22 cellular contexts compared by ENCODE assay signal in genomic region chr5:143342607-143343006, GRCh38.
DNase-seq lines count a peak whose midpoint lies in the region; ATAC-seq and TF ChIP-seq lines count a peak whose summit lies in the region.
"Had no signal": no experiment of that assay in that cellular context is flagged by ENCODE, and none has a peak within 500 bp of the region (broad histone marks: within the 10 kb centered on the region; RNA-seq: fewer than 3 reads in every experiment).

No MANE protein-coding gene starts in this region.

- no peak overlapping the region for H3K18ac ChIP-seq in trophoblast cell (ENCODE audit: low read length)

- H3K4me1 ChIP-seq in Panc1 (ENCODE audit: control insufficient read depth, insufficient read depth, low read length) (peaks cover 38% of the 10 kb centered on the region), fibroblast of lung (ENCODE audit: control insufficient read depth, extremely low read depth, insufficient read depth, low read length) (peaks cover 4% of the 10 kb centered on the region), trophoblast cell (ENCODE audit: control insufficient read depth in 1 of 2, insufficient read depth in 2 of 2, low read length in 2 of 2) (no peaks in the 10 kb centered on the region)
- H3K4me1 ChIP-seq: HAP-1 had no signal

- no peak overlapping the region for H2AK5ac ChIP-seq in trophoblast cell (ENCODE audit: low read length)

- H3K27ac Mint-ChIP-seq in activated T-cell treated with anti-CD3 and anti-CD28 coated beads, Interleukin-2, amount 50 U/mL, for 72 hours, result peak overlapping the region; percentile 74
- H3K27ac Mint-ChIP-seq in stimulated activated memory B cell treated with anti-CD40 and anti-IgM and Interleukin-4, amounts not matched to agents 10 μg/mL and 1 μg/mL and 100 μg/mL, for 72 hours, result peak overlapping the region; percentile 9
- H3K27ac Mint-ChIP-seq: CD4-positive, alpha-beta T cell; nephron progenitor cell; progenitor cell of endocrine pancreas; stimulated activated naive B cell treated with anti-CD40 and anti-IgM and Interleukin-4, amounts not matched to agents 10 μg/mL and 1 μg/mL and 100 μg/mL, for 72 hours had no signal

- no TSS peak for BruUV-seq in Panc1 (replicated peaks; lab: Mats Ljungman, UMichigan)

- H3K27me3 ChIP-seq in Panc1 (ENCODE audit: control insufficient read depth, insufficient read depth, low read length) (no peaks in the 10 kb centered on the region), fibroblast of lung (ENCODE audit: control insufficient read depth, insufficient read depth, low read length) (no peaks in the 10 kb centered on the region), trophoblast cell (ENCODE audit: insufficient read depth, low read length) (no peaks in the 10 kb centered on the region)
- H3K27me3 ChIP-seq: uterus had no signal

- no peaks in the 10 kb centered on the region for H4K20me1 ChIP-seq in fibroblast of lung (ENCODE audit: control insufficient read depth, extremely low read depth, insufficient read depth, low read length)

- H3K79me1 ChIP-seq in trophoblast cell (ENCODE audit: low read length), result no peaks in the 10 kb centered on the region

- no peak for DNase-seq in activated T-cell treated with anti-CD3 and anti-CD28 coated beads, Interleukin-2, amount 50 U/mL, for 72 hours
- DNase-seq in activated T-cell treated with anti-CD3 and anti-CD28 coated beads, Interleukin-2, amount 50 U/mL, for 4 hours, result no peak
- DNase-seq in Panc1 (ENCODE audit: low read depth, low spot score) (no peak), fibroblast of lung (ENCODE audit: low read depth in 2 of 2) (no peak), trophoblast cell (no peak), NCI-H1092 treated with DMSO at 0.1 percent for 48 hours (lab: John Stamatoyannopoulos, UW) (no peak), NOMO-1 (lab: John Stamatoyannopoulos, UW; ENCODE audit: unreplicated experiment in 2 of 2) (no peak)
- DNase-seq: activated CD4-positive, alpha-beta T cell treated with anti-CD3 and anti-CD28 coated beads, Interleukin-2, amount 50 U/mL, for 48 hours; activated effector memory CD4-positive, alpha-beta T cell treated with Interleukin-2 at 50 U/mL for 16 hours; CD4-positive, alpha-beta T cell; cortex of kidney; DMS79 treated with DMSO at 0.1 percent for 48 hours; glutamatergic neuron; NCI-H1417 treated with DMSO at 0.1 percent for 48 hours; nephron progenitor cell; RPMI8226; stimulated activated CD4-positive, alpha-beta T cell treated with anti-CD3 and anti-CD28 coated beads, Interleukin-12 subunit alpha, Interleukin-12 subunit beta, amount 100 ng/mL, for 4 hours; stimulated activated naive B cell treated with anti-CD40 and anti-IgM and Interleukin-4, amounts not matched to agents 10 μg/mL and 1 μg/mL and 100 μg/mL, for 72 hours; uterus had no signal

- no peaks in the 10 kb centered on the region; the same call in 1 of the 2 replicates for H3K9me3 ChIP-seq in Panc1 (ENCODE audit: control insufficient read depth, insufficient read depth, low read depth, low read length)
- H3K9me3 ChIP-seq in fibroblast of lung (ENCODE audit: control insufficient read depth, insufficient read depth, low read depth, low read length), result no peaks in the 10 kb centered on the region
- peaks cover 2% of the 10 kb centered on the region for H3K9me3 ChIP-seq in trophoblast cell (ENCODE audit: insufficient read depth, low read depth, low read length)
- H3K9me3 ChIP-seq: HAP-1, uterus had no signal

- H3K14ac ChIP-seq in trophoblast cell (ENCODE audit: low read length), result no peak overlapping the region

- TF ChIP-seq CTCF in Panc1 (IDR thresholded peaks at IDR 0.05), result no peak
- TF ChIP-seq CTCF in fibroblast of lung (conservative IDR thresholded peaks at IDR 0.05 in 1 of 2, IDR thresholded peaks at IDR 0.05 in 1 of 2; ENCODE audit: low read depth in 1 of 2, low read length in 2 of 2), result no peak

- POLR2A ChIA-PET in Panc1 (lab: Charles Lee), result no interaction called here

- H3K27me3 Mint-ChIP-seq in activated T-cell treated with anti-CD3 and anti-CD28 coated beads, Interleukin-2, amount 50 U/mL, for 72 hours (ENCODE audit: low read depth), result no peaks in the 10 kb centered on the region
- no peaks in the 10 kb centered on the region for H3K27me3 Mint-ChIP-seq in activated T-cell treated with anti-CD3 and anti-CD28 coated beads, Interleukin-2, amount 50 U/mL, for 4 hours (ENCODE audit: low read depth)
- H3K27me3 Mint-ChIP-seq in stimulated activated memory B cell treated with anti-CD40 and anti-IgM and Interleukin-4, amounts not matched to agents 10 μg/mL and 1 μg/mL and 100 μg/mL, for 72 hours, result no peaks in the 10 kb centered on the region
- H3K27me3 Mint-ChIP-seq: CD4-positive, alpha-beta T cell; progenitor cell of endocrine pancreas; stimulated activated naive B cell treated with anti-CD40 and anti-IgM and Interleukin-4, amounts not matched to agents 10 μg/mL and 1 μg/mL and 100 μg/mL, for 72 hours had no signal

- H2BK120ac ChIP-seq in trophoblast cell (ENCODE audit: insufficient read depth, low read length, poor library complexity), result no peak overlapping the region

- H3K4me3 ChIP-seq in Panc1 (ENCODE audit: low read depth in 2 of 2, low read length in 2 of 2) (no peak overlapping the region), fibroblast of lung (replicated peaks in 1 of 4; ENCODE audit: control extremely low read depth in 1 of 4, insufficient read depth in 1 of 4, low read depth in 3 of 4, low read length in 4 of 4) (no peak overlapping the region), trophoblast cell (ENCODE audit: low read depth, low read length) (no peak overlapping the region)
- H3K4me3 ChIP-seq: HAP-1, uterus had no signal

- H2AFZ ChIP-seq in fibroblast of lung (ENCODE audit: low read length), result no peak overlapping the region
- H2AFZ ChIP-seq in trophoblast cell (ENCODE audit: insufficient read depth, low read length, poor library complexity), result no peak overlapping the region

- intact Hi-C loops in Panc1 (cut with micrococcal nuclease; ENCODE audit: unreplicated experiment), result no loop called here

- H3K4ac ChIP-seq in trophoblast cell (ENCODE audit: low read depth, low read length), result no peak overlapping the region

- in situ Hi-C loops in Panc1 (cut with HindIII; ENCODE audit: low pct_unique_long_range_greater_than_20kb, low sequenced_read_pairs), result no loop called here

- H4K91ac ChIP-seq in trophoblast cell (ENCODE audit: low read depth, low read length), result no peak overlapping the region

- no peak overlapping the region for H4K8ac ChIP-seq in trophoblast cell (ENCODE audit: low read depth, low read length)

- H3K9ac ChIP-seq in fibroblast of lung (ENCODE audit: insufficient read depth, low read length) (no peak overlapping the region), trophoblast cell (ENCODE audit: low read length) (no peak overlapping the region)

- WGBS in trophoblast cell (ENCODE audit: extremely low coverage, insufficient coverage, insufficient read length), result no CpG with 5 or more reads among the region's 5 CpGs

- H2BK5ac ChIP-seq in trophoblast cell (ENCODE audit: low read depth, low read length, poor library complexity), result no peak overlapping the region

- H3K23ac ChIP-seq in trophoblast cell (ENCODE audit: low read length), result no peak overlapping the region

- H3K4me3 Mint-ChIP-seq in activated T-cell treated with anti-CD3 and anti-CD28 coated beads, Interleukin-2, amount 50 U/mL, for 72 hours, result peak overlapping the region; percentile 1 to 7
- no peak overlapping the region for H3K4me3 Mint-ChIP-seq in activated T-cell treated with anti-CD3 and anti-CD28 coated beads, Interleukin-2, amount 50 U/mL, for 4 hours
- H3K4me3 Mint-ChIP-seq in stimulated activated memory B cell treated with anti-CD40 and anti-IgM and Interleukin-4, amounts not matched to agents 10 μg/mL and 1 μg/mL and 100 μg/mL, for 72 hours, result no peak overlapping the region
- H3K4me3 Mint-ChIP-seq: CD4-positive, alpha-beta T cell; nephron progenitor cell; stimulated activated naive B cell treated with anti-CD40 and anti-IgM and Interleukin-4, amounts not matched to agents 10 μg/mL and 1 μg/mL and 100 μg/mL, for 72 hours had no signal

- CTCF ChIA-PET in Panc1 (lab: Charles Lee), result no interaction called here

- peaks cover 0 to 3% of the 10 kb centered on the region in 2 donors for H3K9me3 Mint-ChIP-seq in activated T-cell treated with anti-CD3 and anti-CD28 coated beads, Interleukin-2, amount 50 U/mL, for 72 hours
- no peaks in the 10 kb centered on the region for H3K9me3 Mint-ChIP-seq in activated T-cell treated with anti-CD3 and anti-CD28 coated beads, Interleukin-2, amount 50 U/mL, for 4 hours
- H3K9me3 Mint-ChIP-seq in stimulated activated memory B cell treated with anti-CD40 and anti-IgM and Interleukin-4, amounts not matched to agents 10 μg/mL and 1 μg/mL and 100 μg/mL, for 72 hours, result peaks cover 2% of the 10 kb centered on the region
- H3K9me3 Mint-ChIP-seq: CD4-positive, alpha-beta T cell; nephron progenitor cell had no signal

- H3K4me1 Mint-ChIP-seq in activated T-cell treated with anti-CD3 and anti-CD28 coated beads, Interleukin-2, amount 50 U/mL, for 72 hours (ENCODE audit: low read depth), result peaks cover 53% of the 10 kb centered on the region
- peaks cover 51% of the 10 kb centered on the region for H3K4me1 Mint-ChIP-seq in activated T-cell treated with anti-CD3 and anti-CD28 coated beads, Interleukin-2, amount 50 U/mL, for 4 hours (ENCODE audit: low read depth)
- peaks cover 23% of the 10 kb centered on the region for H3K4me1 Mint-ChIP-seq in stimulated activated memory B cell treated with anti-CD40 and anti-IgM and Interleukin-4, amounts not matched to agents 10 μg/mL and 1 μg/mL and 100 μg/mL, for 72 hours

- H3K27ac ChIP-seq in Panc1 (ENCODE audit: low read length) (peak overlapping the region; percentile 74; the same call in 1 of the 2 replicates), fibroblast of lung (ENCODE audit: insufficient read depth, low read length) (peak overlapping the region; percentile 24), trophoblast cell (ENCODE audit: low read depth, low read length) (no peak overlapping the region)
- H3K27ac ChIP-seq: uterus had no signal

- H2BK12ac ChIP-seq in trophoblast cell (ENCODE audit: low read length), result no peak overlapping the region

- ATAC-seq in activated T-cell treated with anti-CD3 and anti-CD28 coated beads, Interleukin-2, amount 50 U/mL, for 72 hours (replicated peaks in 1 of 2), result no peak
- no peak for ATAC-seq in activated T-cell treated with anti-CD3 and anti-CD28 coated beads, Interleukin-2, amount 50 U/mL, for 4 hours
- no peak for ATAC-seq in Panc1
- no peak for ATAC-seq in stimulated activated memory B cell treated with anti-CD40 and anti-IgM and Interleukin-4, amounts not matched to agents 10 μg/mL and 1 μg/mL and 100 μg/mL, for 72 hours

- peaks cover 5 to 19% of the 10 kb centered on the region in 2 donors for H3K36me3 Mint-ChIP-seq in activated T-cell treated with anti-CD3 and anti-CD28 coated beads, Interleukin-2, amount 50 U/mL, for 72 hours (ENCODE audit: insufficient read depth in 2 of 2)
- H3K36me3 Mint-ChIP-seq in activated T-cell treated with anti-CD3 and anti-CD28 coated beads, Interleukin-2, amount 50 U/mL, for 4 hours (ENCODE audit: insufficient read depth), result peaks cover 15% of the 10 kb centered on the region
- H3K36me3 Mint-ChIP-seq in stimulated activated memory B cell treated with anti-CD40 and anti-IgM and Interleukin-4, amounts not matched to agents 10 μg/mL and 1 μg/mL and 100 μg/mL, for 72 hours, result peaks cover 19% of the 10 kb centered on the region

- H3K4me2 ChIP-seq in fibroblast of lung (ENCODE audit: extremely low read depth, insufficient read depth, low read length) (no peak overlapping the region), trophoblast cell (ENCODE audit: low read length) (no peak overlapping the region)

- H4K12ac ChIP-seq in trophoblast cell (ENCODE audit: low read depth, low read length), result no peak overlapping the region

- no peaks in the 10 kb centered on the region for H3K36me3 ChIP-seq in Panc1 (ENCODE audit: control insufficient read depth, insufficient read depth, low read length)
- no peaks in the 10 kb centered on the region for H3K36me3 ChIP-seq in fibroblast of lung (ENCODE audit: control insufficient read depth, insufficient read depth, low read length)
- H3K36me3 ChIP-seq in trophoblast cell (ENCODE audit: control insufficient read depth in 1 of 2, insufficient read depth in 2 of 2, low read length in 2 of 2), result no peaks in the 10 kb centered on the region
- H3K36me3 ChIP-seq: HAP-1, uterus had no signal

- H3K79me2 ChIP-seq in fibroblast of lung (ENCODE audit: control insufficient read depth, insufficient read depth, low read length) (peaks cover 94% of the 10 kb centered on the region), trophoblast cell (ENCODE audit: control insufficient read depth, insufficient read depth, low read length, poor library complexity) (no peaks in the 10 kb centered on the region)

Comparison
In these comparisons a context has a peak if more than half of its experiments do, and no peak if none do; other contexts are left out.
1. H3K4me3 Mint-ChIP-seq: peak in activated T-cell treated with anti-CD3 and anti-CD28 coated beads, Interleukin-2, amount 50 U/mL, for 72 hours (2 of 2); none in activated T-cell treated with anti-CD3 and anti-CD28 coated beads, Interleukin-2, amount 50 U/mL, for 4 hours (single experiment) and stimulated activated memory B cell treated with anti-CD40 and anti-IgM and Interleukin-4, amounts not matched to agents 10 μg/mL and 1 μg/mL and 100 μg/mL, for 72 hours (single experiment).